Comparison of ENCODE assay signal across 8 cellular contexts in the genomic region with DNA sequence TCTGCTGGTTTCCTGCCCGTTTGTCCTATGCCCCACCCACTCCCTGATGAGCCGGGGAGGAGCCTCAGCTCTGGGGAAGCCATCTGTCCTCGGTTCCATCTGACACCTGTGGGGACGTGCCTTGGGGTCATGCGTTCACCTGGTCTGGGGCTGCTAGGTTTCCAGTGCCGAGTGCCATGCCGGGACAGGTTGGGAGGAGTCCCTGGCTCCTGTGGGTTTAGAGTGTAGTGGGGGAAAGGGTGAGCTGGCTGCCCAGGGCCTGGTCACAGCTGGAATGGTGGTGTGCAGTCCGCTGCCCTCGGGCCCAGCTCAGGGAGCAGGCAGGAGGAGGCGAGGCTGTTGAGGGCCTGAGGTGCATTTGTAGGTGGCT. TPM values are rescaled to one million over a fixed set of nuclear protein-coding genes. Genes with fewer than 3 reads are reported as not detected.
A peak's percentile ranks its signal among the peaks of the same experiment; 100 is the strongest.
DNase-seq lines count a peak whose midpoint lies in the region; ATAC-seq lines count a peak whose summit lies in the region.

No MANE protein-coding gene starts in this region.

- peak overlapping the region; percentile 64 for H3K4me3 ChIP-seq in iPS-18c (ENCODE audit: insufficient read depth, low read depth, low read length)

- ATAC-seq in stimulated activated naive B cell treated with anti-CD40 and anti-IgM and Interleukin-4, amounts not matched to agents 10 μg/mL and 1 μg/mL and 100 μg/mL, for 72 hours (replicated peaks) = no peak

- no peaks in the 10 kb centered on the region for H3K9me3 ChIP-seq in iPS-18c (ENCODE audit: control insufficient read depth, insufficient read depth, low read length)

- DNase-seq in EH (ENCODE audit: low read depth) (peak; percentile 46), NCI-H146 treated with DMSO at 0.1 percent for 48 hours (lab: John Stamatoyannopoulos, UW; ENCODE audit: unreplicated experiment) (peak; percentile 18), NCI-H226 (no peak), Ammon's horn (ENCODE audit: low spot score) (no peak), SHP77 (lab: John Stamatoyannopoulos, UW) (no peak)
- DNase-seq in activated naive CD8-positive, alpha-beta T cell treated with anti-CD3 and anti-CD28 coated beads for 36 hours = peak; percentile 28
- no peak for DNase-seq in stimulated activated naive B cell treated with anti-CD40 and anti-IgM and Interleukin-4, amounts not matched to agents 10 μg/mL and 1 μg/mL and 100 μg/mL, for 72 hours

- no peak overlapping the region for H3K27ac Mint-ChIP-seq in activated naive CD8-positive, alpha-beta T cell treated with anti-CD3 and anti-CD28 coated beads for 36 hours
- peak overlapping the region; percentile 53 for H3K27ac Mint-ChIP-seq in stimulated activated naive B cell treated with anti-CD40 and anti-IgM and Interleukin-4, amounts not matched to agents 10 μg/mL and 1 μg/mL and 100 μg/mL, for 72 hours

- peak overlapping the region; percentile 92 for H3K4me3 Mint-ChIP-seq in activated naive CD8-positive, alpha-beta T cell treated with anti-CD3 and anti-CD28 coated beads for 36 hours
- H3K4me3 Mint-ChIP-seq in stimulated activated naive B cell treated with anti-CD40 and anti-IgM and Interleukin-4, amounts not matched to agents 10 μg/mL and 1 μg/mL and 100 μg/mL, for 72 hours = peak overlapping the region; percentile 72 to 94

- peaks cover 8% of the 10 kb centered on the region for H3K36me3 Mint-ChIP-seq in activated naive CD8-positive, alpha-beta T cell treated with anti-CD3 and anti-CD28 coated beads for 36 hours
- H3K36me3 Mint-ChIP-seq in stimulated activated naive B cell treated with anti-CD40 and anti-IgM and Interleukin-4, amounts not matched to agents 10 μg/mL and 1 μg/mL and 100 μg/mL, for 72 hours = peaks cover 4 to 8% of the 10 kb centered on the region in 2 donors

- H3K4me1 Mint-ChIP-seq in activated naive CD8-positive, alpha-beta T cell treated with anti-CD3 and anti-CD28 coated beads for 36 hours = peaks cover 38% of the 10 kb centered on the region
- H3K4me1 Mint-ChIP-seq in stimulated activated naive B cell treated with anti-CD40 and anti-IgM and Interleukin-4, amounts not matched to agents 10 μg/mL and 1 μg/mL and 100 μg/mL, for 72 hours = peaks cover 37 to 62% of the 10 kb centered on the region in 2 donors

- no peaks in the 10 kb centered on the region for H3K27me3 Mint-ChIP-seq in activated naive CD8-positive, alpha-beta T cell treated with anti-CD3 and anti-CD28 coated beads for 36 hours
- H3K27me3 Mint-ChIP-seq in stimulated activated naive B cell treated with anti-CD40 and anti-IgM and Interleukin-4, amounts not matched to agents 10 μg/mL and 1 μg/mL and 100 μg/mL, for 72 hours = no peaks in the 10 kb centered on the region

- H3K9me3 Mint-ChIP-seq in activated naive CD8-positive, alpha-beta T cell treated with anti-CD3 and anti-CD28 coated beads for 36 hours = no peaks in the 10 kb centered on the region
- no peaks in the 10 kb centered on the region for H3K9me3 Mint-ChIP-seq in stimulated activated naive B cell treated with anti-CD40 and anti-IgM and Interleukin-4, amounts not matched to agents 10 μg/mL and 1 μg/mL and 100 μg/mL, for 72 hours

RNA-seq across cellular contexts. Expression of a gene that starts 2.5 kb away (rescaled TPM):
- total RNA-seq in activated naive CD8-positive, alpha-beta T cell treated with anti-CD3 and anti-CD28 coated beads for 36 hours = 10 to 100 TPM; 29.4 to 31.3 TPM

Comparison
In these comparisons a context has a peak if more than half of its experiments do, and no peak if none do; other contexts are left out.
1. DNase-seq: peak in EH (single experiment), NCI-H146 treated with DMSO at 0.1 percent for 48 hours (single experiment) and activated naive CD8-positive, alpha-beta T cell treated with anti-CD3 and anti-CD28 coated beads for 36 hours (single experiment); none in stimulated activated naive B cell treated with anti-CD40 and anti-IgM and Interleukin-4, amounts not matched to agents 10 μg/mL and 1 μg/mL and 100 μg/mL, for 72 hours (single experiment), NCI-H226 (single experiment), Ammon's horn (single experiment) and SHP77 (0 of 2).